11 cellular contexts compared by ENCODE assay signal in genomic region chr3:65619391-65620298, GRCh38.
DNase-seq lines count a peak whose midpoint lies in the region; ATAC-seq, FAIRE-seq and TF ChIP-seq lines count a peak whose summit lies in the region.
"Had no signal": no experiment of that assay in that cellular context is flagged by ENCODE, and none has a peak within 500 bp of the region (broad histone marks: within the 10 kb centered on the region; RNA-seq: fewer than 3 reads in every experiment).

No MANE protein-coding gene starts in this region.

- H3K4me2 ChIP-seq in IMR-90 (ENCODE audit: low read depth, low read length): peak overlapping the region; percentile 42; the same call in 1 of the 2 replicates

- H4K5ac ChIP-seq in IMR-90 (ENCODE audit: low read depth, low read length): no peak overlapping the region

- H3K23ac ChIP-seq in IMR-90 (ENCODE audit: low read depth, low read length): no peak overlapping the region

- H3K9me1 ChIP-seq in IMR-90 (ENCODE audit: insufficient read depth, low read length): peaks cover 7% of the 10 kb centered on the region

- no peak overlapping the region for H2BK5ac ChIP-seq in IMR-90 (ENCODE audit: low read depth, low read length, poor library complexity, severe bottlenecking)

- H3K36me3 ChIP-seq in IMR-90 (ENCODE audit: control insufficient read depth, insufficient read depth, low read length) (no peaks in the 10 kb centered on the region), mesodermal cell (ENCODE audit: control insufficient read depth, insufficient read depth, low read length) (no peaks in the 10 kb centered on the region)

- H3K4ac ChIP-seq in IMR-90 (ENCODE audit: low read depth, low read length): no peak overlapping the region; the same call in 1 of the 2 replicates

- WGBS in IMR-90 (ENCODE audit: extremely low coverage in 2 of 2, insufficient read length in 1 of 2), 2 experiments: no CpG with 5 or more reads among the region's 6 CpGs
- 69 to 71% methylated on average over 1 to 2 of the region's 6 CpGs for WGBS in mesodermal cell (ENCODE audit: insufficient coverage in 2 of 2), 2 experiments

- CTCF ChIA-PET in IMR-90 (lab: Yijun Ruan, JAX): interaction anchor here (0.6 kb wide), 1 partner anchor 140 kb away, joined by 5 read pairs; no protein-coding TSS in a partner anchor

- peak overlapping the region in 1 of 2 experiments; percentile 42; a peak in 2 of 4 replicates for H4K8ac ChIP-seq in IMR-90 (ENCODE audit: low read depth in 2 of 2, low read length in 2 of 2)

- peaks cover 0 to 1% (median 0%) of the 10 kb centered on the region in 3 donors for H3K27me3 Mint-ChIP-seq in immature natural killer cell (ENCODE audit: low read depth in 3 of 3)
- H3K27me3 Mint-ChIP-seq: activated naive CD8-positive, alpha-beta T cell treated with anti-CD3 and anti-CD28 coated beads for 36 hours; natural killer cell treated with Interleukin-12 subunit alpha and Interleukin-12 subunit beta and Interleukin-15 and Interleukin-18, amount 100 ng/mL, for 72 hours had no signal

- ATAC-seq in IMR-90 (ENCODE audit: low read depth): peak; percentile 96
- ATAC-seq in HG03439 (IDR thresholded peaks at IDR 0.05; ENCODE audit: unreplicated experiment): no peak
- ATAC-seq: natural killer cell treated with Interleukin-12 subunit alpha and Interleukin-12 subunit beta and Interleukin-15 and Interleukin-18, amount 100 ng/mL, for 72 hours had no signal

- no peak overlapping the region for H2AK5ac ChIP-seq in IMR-90 (ENCODE audit: low read depth, low read length)

- H4K20me1 ChIP-seq in IMR-90 (ENCODE audit: insufficient read depth, low read length): peaks cover 4% of the 10 kb centered on the region; the same call in 1 of the 2 replicates

- no peaks in the 10 kb centered on the region for H3K9me3 ChIP-seq in IMR-90 (ENCODE audit: control insufficient read depth, insufficient read depth, low read length)
- H3K9me3 ChIP-seq in mesodermal cell (ENCODE audit: control insufficient read depth, low read length): no peaks in the 10 kb centered on the region

- H2BK120ac ChIP-seq in IMR-90 (ENCODE audit: low read depth, low read length): no peak overlapping the region

- no peak for TF ChIP-seq RAD21 in IMR-90 (IDR thresholded peaks at IDR 0.05; ENCODE audit: low read length)

- H3K4me3 ChIP-seq in IMR-90 (ENCODE audit: insufficient read depth, low read depth, low read length) (no peak overlapping the region), mesodermal cell (ENCODE audit: extremely low read depth, insufficient read depth, low read length, poor library complexity, severe bottlenecking) (no peak overlapping the region)

- H3K27ac ChIP-seq in IMR-90 (ENCODE audit: insufficient read depth, low read length): no peak overlapping the region
- H3K27ac ChIP-seq in cingulate gyrus (ENCODE audit: low read depth, low read length): peak overlapping the region; percentile 25
- peak overlapping the region; percentile 75 for H3K27ac ChIP-seq in mesodermal cell (ENCODE audit: low read depth, low read length, severe bottlenecking)

- H3K36me3 Mint-ChIP-seq in immature natural killer cell: no peaks in the 10 kb centered on the region
- H3K36me3 Mint-ChIP-seq: activated naive CD8-positive, alpha-beta T cell treated with anti-CD3 and anti-CD28 coated beads for 36 hours had no signal

- TF ChIP-seq CTCF in IMR-90 (conservative IDR thresholded peaks at IDR 0.05; ENCODE audit: low read depth, low read length): no peak

- peaks cover 0 to 9% (median 3%) of the 10 kb centered on the region in 6 donors for H3K9me3 Mint-ChIP-seq in immature natural killer cell

- in situ Hi-C loops in IMR-90 (cut with MboI; ENCODE audit: low sequenced_read_pairs): no loop called here

- FAIRE-seq in GM19239 (lab: Jason Lieb, UNC): no peak

- no peak overlapping the region for H4K91ac ChIP-seq in IMR-90 (ENCODE audit: insufficient read depth, low read depth, low read length)

- intact Hi-C loops in IMR-90 (cut with micrococcal nuclease): no loop called here

- BruUV-seq in IMR-90 (replicated peaks; lab: Mats Ljungman, UMichigan): no TSS peak

- no peak overlapping the region for H3K56ac ChIP-seq in IMR-90 (ENCODE audit: extremely low read depth, insufficient read depth, low read length)

- no peak overlapping the region for H3K27ac Mint-ChIP-seq in immature natural killer cell
- H3K27ac Mint-ChIP-seq: activated naive CD8-positive, alpha-beta T cell treated with anti-CD3 and anti-CD28 coated beads for 36 hours; natural killer cell treated with Interleukin-12 subunit alpha and Interleukin-12 subunit beta and Interleukin-15 and Interleukin-18, amount 100 ng/mL, for 72 hours had no signal

- no peaks in the 10 kb centered on the region for H3K4me1 Mint-ChIP-seq in immature natural killer cell
- H3K4me1 Mint-ChIP-seq: activated naive CD8-positive, alpha-beta T cell treated with anti-CD3 and anti-CD28 coated beads for 36 hours had no signal

- no peak overlapping the region for H3K4me3 Mint-ChIP-seq in immature natural killer cell
- H3K4me3 Mint-ChIP-seq: activated naive CD8-positive, alpha-beta T cell treated with anti-CD3 and anti-CD28 coated beads for 36 hours; natural killer cell treated with Interleukin-12 subunit alpha and Interleukin-12 subunit beta and Interleukin-15 and Interleukin-18, amount 100 ng/mL, for 72 hours had no signal

- H2AFZ ChIP-seq in IMR-90 (replicated peaks; ENCODE audit: low read length, poor library complexity): peak overlapping the region; percentile 38

- no peak overlapping the region for H2AK9ac ChIP-seq in IMR-90 (replicated peaks; ENCODE audit: low read depth, low read length, poor library complexity)

- dilution Hi-C loops in IMR-90 (cut with HindIII; ENCODE audit: low sequenced_read_pairs, unreplicated experiment): no loop called here

- no peak overlapping the region for H3K18ac ChIP-seq in IMR-90 (ENCODE audit: low read depth, low read length)

- H3K27me3 ChIP-seq in IMR-90 (ENCODE audit: control insufficient read depth, insufficient read depth, low read length): no peaks in the 10 kb centered on the region

- DNase-seq in CMK (ENCODE audit: low read depth) (peak; percentile 21), IMR-90 (peak; percentile 92), GM19239 (ENCODE audit: insufficient read length, low spot score) (no peak), NCI-H1930 (lab: John Stamatoyannopoulos, UW) (no peak), immature natural killer cell (no peak)
- DNase-seq: activated naive CD8-positive, alpha-beta T cell treated with anti-CD3 and anti-CD28 coated beads for 36 hours; COR-L47 had no signal

- H3K4me1 ChIP-seq in IMR-90 (ENCODE audit: control insufficient read depth, insufficient read depth, low read length) (peaks cover 1% of the 10 kb centered on the region; the same call in 1 of the 2 replicates), mesodermal cell (ENCODE audit: control insufficient read depth, insufficient read depth, low read length, poor library complexity, severe bottlenecking) (peaks cover 34% of the 10 kb centered on the region)

- H3K9ac ChIP-seq in IMR-90 (ENCODE audit: low read depth, low read length): no peak overlapping the region

- TF ChIP-seq POLR2A in IMR-90 (IDR thresholded peaks at IDR 0.05; ENCODE audit: low read depth, low read length): no peak

- peaks cover 0 to 22% of the 10 kb centered on the region in 2 experiments for H3K79me1 ChIP-seq in IMR-90 (ENCODE audit: low read depth in 1 of 2, low read length in 2 of 2)

- H2BK20ac ChIP-seq in IMR-90 (ENCODE audit: low read depth, low read length): no peak overlapping the region

- no peak overlapping the region for H2BK15ac ChIP-seq in IMR-90 (ENCODE audit: low read depth, low read length)

- POLR2A ChIA-PET in IMR-90 (lab: Charles Lee; ENCODE audit: unreplicated experiment): no interaction called here

- H3K14ac ChIP-seq in IMR-90 (replicated peaks; ENCODE audit: low read depth, low read length): no peak overlapping the region

TF ChIP-seq in IMR-90, 13 proteins besides CTCF, POLR2A, EP300 and RAD21:
- TF ChIP-seq USF2 (IDR thresholded peaks at IDR 0.05; ENCODE audit: low read depth, low read length) (peak; percentile 83), FOS (IDR thresholded peaks at IDR 0.05; ENCODE audit: low read depth, low read length) (no peak), BHLHE40 (IDR thresholded peaks at IDR 0.05; ENCODE audit: low read depth, low read length) (0 out of 2 replicates have a peak, but pooled peaks have one; percentile 10), CEBPB (IDR thresholded peaks at IDR 0.05; ENCODE audit: low read depth, low read length) (peak; percentile 72), MAFK (IDR thresholded peaks at IDR 0.05; ENCODE audit: low read depth, low read length) (no peak), NFE2L2 (IDR thresholded peaks at IDR 0.05; ENCODE audit: low read depth, low read length) (no peak), RCOR1 (IDR thresholded peaks at IDR 0.05; ENCODE audit: insufficient replicate concordance, low read length) (no peak), MAZ (IDR thresholded peaks at IDR 0.05; ENCODE audit: borderline replicate concordance, low read depth, low read length) (no peak)

Comparison
In these comparisons a context has a peak if more than half of its experiments do, and no peak if none do; other contexts are left out.
1. DNase-seq: peak in CMK (single experiment) and IMR-90 (single experiment); none in GM19239 (single experiment), NCI-H1930 (0 of 2) and immature natural killer cell (0 of 3).